Comparison of ENCODE assay signal across 12 cellular contexts in genomic region chr15:59296181-59296617, GRCh38.
DNase-seq lines count a peak whose midpoint lies in the region; TF ChIP-seq lines count a peak whose summit lies in the region.
"Had no signal": no experiment of that assay in that cellular context is flagged by ENCODE, and none has a peak within 500 bp of the region (broad histone marks: within the 10 kb centered on the region; RNA-seq: fewer than 3 reads in every experiment).

No MANE protein-coding gene starts in this region.

- H3K9me3 ChIP-seq in muscle layer of duodenum (ENCODE audit: control insufficient read depth in 1 of 2, low read length in 2 of 2) = no peaks in the 10 kb centered on the region

- TF ChIP-seq CTCF in coronary artery (IDR thresholded peaks at IDR 0.05) = no peak

- no peaks in the 10 kb centered on the region for H3K27me3 ChIP-seq in muscle layer of duodenum (ENCODE audit: low read depth, low read length)

- in situ Hi-C loops in ACHN (cut with HindIII; ENCODE audit: low pct_ligation_motif_present, low pct_unique_long_range_greater_than_20kb, low sequenced_read_pairs) = no loop called here

- H3K4me3 ChIP-seq in coronary artery (peak overlapping the region; percentile 20), muscle layer of duodenum (ENCODE audit: low read depth in 1 of 2, low read length in 2 of 2) (no peak overlapping the region)

- H3K27ac ChIP-seq in coronary artery = peak overlapping the region; percentile 69 to 80
- H3K27ac ChIP-seq in muscle layer of duodenum (ENCODE audit: low read length) = peak overlapping the region; percentile 43

- H3K4me1 ChIP-seq in muscle layer of duodenum (ENCODE audit: control insufficient read depth in 1 of 2, insufficient read depth in 2 of 2, low read length in 2 of 2) = peaks cover 9 to 11% of the 10 kb centered on the region in 2 donors

- DNase-seq in ACHN (peak; percentile 75), MV-4-11 (lab: John Stamatoyannopoulos, UW) (peak; percentile 51), coronary artery (ENCODE audit: low spot score) (no peak), mesenteric fat pad (ENCODE audit: low spot score) (no peak), GF-D8 (lab: John Stamatoyannopoulos, UW) (no peak), NCI-H2107 treated with DMSO at 0.1 percent for 48 hours (lab: John Stamatoyannopoulos, UW; ENCODE audit: unreplicated experiment) (no peak)
- no peak for DNase-seq in effector CD4-positive, alpha-beta T cell
- DNase-seq: CD4-positive, alpha-beta memory T cell; KG1; posterior cingulate gyrus; T-helper 2 cell had no signal

- peaks cover 0 to 11% of the 10 kb centered on the region in 2 donors for H3K36me3 ChIP-seq in muscle layer of duodenum (ENCODE audit: control insufficient read depth in 1 of 2, insufficient read depth in 2 of 2, low read length in 2 of 2)

Comparison
In these comparisons a context has a peak if more than half of its experiments do, and no peak if none do; other contexts are left out.
1. DNase-seq: peak in ACHN (single experiment) and MV-4-11 (single experiment); none in coronary artery (single experiment), mesenteric fat pad (single experiment), GF-D8 (single experiment), NCI-H2107 treated with DMSO at 0.1 percent for 48 hours (single experiment) and effector CD4-positive, alpha-beta T cell (single experiment).